1 cellular context compared by ENCODE assay signal in the genomic region with DNA sequence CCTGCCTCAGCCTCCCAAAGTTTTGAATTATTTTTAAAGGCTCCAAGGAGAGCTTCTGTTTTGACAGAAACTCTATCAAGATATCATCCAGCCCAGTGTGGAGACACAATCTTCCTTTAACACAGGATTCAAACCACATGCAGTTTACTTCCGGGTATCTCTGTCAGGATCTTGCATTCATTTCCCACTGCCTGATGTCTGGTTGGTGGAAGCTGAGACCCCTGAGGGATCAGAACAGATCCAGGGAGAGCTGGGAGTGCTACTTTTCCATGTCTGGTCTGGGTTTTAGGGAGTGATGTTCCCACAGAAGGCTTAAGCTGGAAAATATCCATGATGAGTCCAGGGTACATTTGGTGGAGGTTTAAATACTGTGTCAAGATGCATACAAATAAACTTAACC.
TF ChIP-seq lines count a peak whose summit lies in the region.

No MANE protein-coding gene starts in this region.

TF ChIP-seq in HepG2, 621 proteins besides CTCF, POLR2A, EP300 and RAD21:
- TF ChIP-seq IRF9 (CRISPR knock-in tag; IDR thresholded peaks at IDR 0.05; ENCODE audit: borderline replicate concordance) (no peak), RXRB (CRISPR knock-in tag; IDR thresholded peaks at IDR 0.05; ENCODE audit: borderline replicate concordance) (no peak), FOXP1 (IDR thresholded peaks at IDR 0.05) (no peak), FOXP1 (CRISPR knock-in tag; IDR thresholded peaks at IDR 0.05) (no peak), ZNF747 (CRISPR knock-in tag; IDR thresholded peaks at IDR 0.05; ENCODE audit: borderline replicate concordance) (no peak), CCAR2 (optimal IDR thresholded peaks at IDR 0.05; ENCODE audit: low read depth, low read length) (no peak), KLF16 (CRISPR knock-in tag; IDR thresholded peaks at IDR 0.05) (no peak), SSRP1 (CRISPR knock-in tag; IDR thresholded peaks at IDR 0.05) (no peak), MYNN (CRISPR knock-in tag; IDR thresholded peaks at IDR 0.05; ENCODE audit: low read depth) (no peak), KAT2B (IDR thresholded peaks at IDR 0.05; ENCODE audit: borderline replicate concordance, low read depth, low read length) (no peak), PHF8 (CRISPR knock-in tag; IDR thresholded peaks at IDR 0.05) (no peak), ZBTB1 (CRISPR knock-in tag; IDR thresholded peaks at IDR 0.05; ENCODE audit: borderline replicate concordance) (no peak), ZNF709 (CRISPR knock-in tag; IDR thresholded peaks at IDR 0.05) (no peak), GABPA (IDR thresholded peaks at IDR 0.05; ENCODE audit: low read depth, low read length) (no peak), GABPA (CRISPR knock-in tag; IDR thresholded peaks at IDR 0.05; ENCODE audit: low read depth) (no peak), ATF6 (CRISPR knock-in tag; conservative IDR thresholded peaks at IDR 0.05) (no peak), ISL2 (CRISPR knock-in tag; IDR thresholded peaks at IDR 0.05) (no peak), FOXM1 (CRISPR knock-in tag; IDR thresholded peaks at IDR 0.05) (no peak), TBL1XR1 (IDR thresholded peaks at IDR 0.05; ENCODE audit: borderline replicate concordance, low read length, partially characterized antibody) (no peak)
- TF ChIP-seq, protein P1, sequence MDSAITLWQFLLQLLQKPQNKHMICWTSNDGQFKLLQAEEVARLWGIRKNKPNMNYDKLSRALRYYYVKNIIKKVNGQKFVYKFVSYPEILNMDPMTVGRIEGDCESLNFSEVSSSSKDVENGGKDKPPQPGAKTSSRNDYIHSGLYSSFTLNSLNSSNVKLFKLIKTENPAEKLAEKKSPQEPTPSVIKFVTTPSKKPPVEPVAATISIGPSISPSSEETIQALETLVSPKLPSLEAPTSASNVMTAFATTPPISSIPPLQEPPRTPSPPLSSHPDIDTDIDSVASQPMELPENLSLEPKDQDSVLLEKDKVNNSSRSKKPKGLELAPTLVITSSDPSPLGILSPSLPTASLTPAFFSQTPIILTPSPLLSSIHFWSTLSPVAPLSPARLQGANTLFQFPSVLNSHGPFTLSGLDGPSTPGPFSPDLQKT (CRISPR knock-in tag; IDR thresholded peaks at IDR 0.05; ENCODE audit: borderline replicate concordance): no peak
- TF ChIP-seq, protein P2, sequence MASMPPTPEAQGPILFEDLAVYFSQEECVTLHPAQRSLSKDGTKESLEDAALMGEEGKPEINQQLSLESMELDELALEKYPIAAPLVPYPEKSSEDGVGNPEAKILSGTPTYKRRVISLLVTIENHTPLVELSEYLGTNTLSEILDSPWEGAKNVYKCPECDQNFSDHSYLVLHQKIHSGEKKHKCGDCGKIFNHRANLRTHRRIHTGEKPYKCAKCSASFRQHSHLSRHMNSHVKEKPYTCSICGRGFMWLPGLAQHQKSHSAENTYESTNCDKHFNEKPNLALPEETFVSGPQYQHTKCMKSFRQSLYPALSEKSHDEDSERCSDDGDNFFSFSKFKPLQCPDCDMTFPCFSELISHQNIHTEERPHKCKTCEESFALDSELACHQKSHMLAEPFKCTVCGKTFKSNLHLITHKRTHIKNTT (CRISPR knock-in tag; IDR thresholded peaks at IDR 0.05): no peak
- TF ChIP-seq, protein P3, sequence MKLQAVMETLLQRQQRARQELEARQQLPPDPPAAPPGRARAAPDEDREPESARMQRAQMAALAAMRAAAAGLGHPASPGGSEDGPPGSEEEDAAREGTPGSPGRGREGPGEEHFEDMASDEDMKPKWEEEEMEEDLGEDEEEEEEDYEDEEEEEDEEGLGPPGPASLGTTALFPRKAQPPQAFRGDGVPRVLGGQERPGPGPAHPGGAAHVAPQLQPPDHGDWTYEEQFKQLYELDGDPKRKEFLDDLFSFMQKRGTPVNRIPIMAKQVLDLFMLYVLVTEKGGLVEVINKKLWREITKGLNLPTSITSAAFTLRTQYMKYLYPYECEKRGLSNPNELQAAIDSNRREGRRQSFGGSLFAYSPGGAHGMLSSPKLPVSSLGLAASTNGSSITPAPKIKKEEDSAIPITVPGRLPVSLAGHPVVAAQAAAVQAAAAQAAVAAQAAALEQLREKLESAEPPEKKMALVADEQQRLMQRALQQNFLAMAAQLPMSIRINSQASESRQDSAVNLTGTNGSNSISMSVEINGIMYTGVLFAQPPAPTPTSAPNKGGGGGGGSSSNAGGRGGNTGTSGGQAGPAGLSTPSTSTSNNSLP (IDR thresholded peaks at IDR 0.05; ENCODE audit: low read depth, low read length): no peak
TF ChIP-seq in HepG2: peak in this region for 0.
